1 cellular context compared by ENCODE assay signal in the genomic region with DNA sequence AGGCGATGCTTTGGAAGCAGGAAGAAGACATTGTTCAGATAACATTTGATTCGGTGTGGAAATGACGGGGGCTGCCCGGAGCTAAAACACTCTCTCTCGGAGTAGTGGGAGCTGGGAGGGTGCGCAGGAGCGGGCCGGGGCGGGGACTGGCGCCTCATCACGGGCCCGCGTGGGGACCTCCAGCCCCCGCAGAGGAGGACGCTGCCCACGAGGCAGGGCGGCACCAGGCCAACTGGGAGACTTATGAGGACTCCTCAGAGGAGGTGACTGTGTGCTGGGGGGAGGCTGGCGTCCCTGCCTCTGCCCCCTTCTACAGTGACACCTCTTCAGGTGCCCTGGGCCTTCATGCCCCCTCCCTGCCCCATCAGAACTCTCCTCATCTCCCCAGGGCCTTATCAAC.
TF ChIP-seq lines count a peak whose summit lies in the region.

No MANE protein-coding gene starts in this region.

TF ChIP-seq in K562, 482 proteins besides CTCF, POLR2A, EP300 and RAD21 (continued from another document):
- TF ChIP-seq, protein P1, sequence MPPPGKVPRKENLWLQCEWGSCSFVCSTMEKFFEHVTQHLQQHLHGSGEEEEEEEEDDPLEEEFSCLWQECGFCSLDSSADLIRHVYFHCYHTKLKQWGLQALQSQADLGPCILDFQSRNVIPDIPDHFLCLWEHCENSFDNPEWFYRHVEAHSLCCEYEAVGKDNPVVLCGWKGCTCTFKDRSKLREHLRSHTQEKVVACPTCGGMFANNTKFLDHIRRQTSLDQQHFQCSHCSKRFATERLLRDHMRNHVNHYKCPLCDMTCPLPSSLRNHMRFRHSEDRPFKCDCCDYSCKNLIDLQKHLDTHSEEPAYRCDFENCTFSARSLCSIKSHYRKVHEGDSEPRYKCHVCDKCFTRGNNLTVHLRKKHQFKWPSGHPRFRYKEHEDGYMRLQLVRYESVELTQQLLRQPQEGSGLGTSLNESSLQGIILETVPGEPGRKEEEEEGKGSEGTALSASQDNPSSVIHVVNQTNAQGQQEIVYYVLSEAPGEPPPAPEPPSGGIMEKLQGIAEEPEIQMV (tag; conservative IDR thresholded peaks at IDR 0.05; ENCODE audit: low read depth): no peak
- TF ChIP-seq ZSCAN32 (CRISPR knock-in tag; IDR thresholded peaks at IDR 0.05) (no peak), IRF2 (CRISPR knock-in tag; IDR thresholded peaks at IDR 0.05) (no peak), RNF2 (IDR thresholded peaks at IDR 0.05) (no peak)
TF ChIP-seq in K562: peak in this region for 0.
